In the genomic region with DNA sequence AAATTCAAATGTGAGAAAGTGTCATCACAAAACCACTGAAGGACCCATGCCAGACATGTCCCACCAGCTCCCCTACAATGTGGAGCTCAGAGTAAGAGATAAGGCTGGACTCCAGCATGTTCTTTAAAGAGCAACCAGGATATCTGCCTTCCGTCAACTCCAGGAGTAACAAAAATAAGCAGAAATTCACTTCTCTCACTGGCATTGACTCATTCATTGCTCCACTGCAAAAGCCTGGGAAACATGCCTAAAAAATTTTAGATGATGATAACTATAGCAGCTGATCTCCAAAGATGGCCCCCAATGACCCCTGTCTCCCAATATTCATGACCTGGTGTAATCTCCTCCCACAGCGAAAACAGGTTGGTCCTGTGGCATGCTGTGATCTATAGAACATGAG, we compare ENCODE assay signal across 20 cellular contexts.
DNase-seq lines count a peak whose midpoint lies in the region; ATAC-seq and TF ChIP-seq lines count a peak whose summit lies in the region.
"Had no signal": no experiment of that assay in that cellular context is flagged by ENCODE, and none has a peak within 500 bp of the region (broad histone marks: within the 10 kb centered on the region; RNA-seq: fewer than 3 reads in every experiment).

No MANE protein-coding gene starts in this region.

- intact Hi-C loops in IMR-90 (cut with micrococcal nuclease), result no loop called here

- H3K9me2 ChIP-seq in SK-N-SH, result no peaks in the 10 kb centered on the region

- no peaks in the 10 kb centered on the region for H3F3A ChIP-seq in SK-N-SH (replicated peaks; ENCODE audit: insufficient read depth)

- H3K36me3 ChIP-seq in IMR-90 (ENCODE audit: control insufficient read depth, insufficient read depth, low read length), result peaks cover 7% of the 10 kb centered on the region; the same call in 1 of the 2 replicates
- H3K36me3 ChIP-seq in brain microvascular endothelial cell (replicated peaks), result no peaks in the 10 kb centered on the region
- H3K36me3 ChIP-seq in SK-N-SH (replicated peaks in 1 of 2; ENCODE audit: control insufficient read depth in 1 of 2, insufficient read depth in 2 of 2, low read length in 1 of 2), result no peaks in the 10 kb centered on the region
- H3K36me3 ChIP-seq in Peyer's patch, result no peaks in the 10 kb centered on the region
- H3K36me3 ChIP-seq: BE2C; BLaER1 treated with 17β-estradiol and CSF1 and Interleukin-3, amounts not matched to agents 10 nM and 100 nM; HAP-1 had no signal

- peak overlapping the region; percentile 58 for H2BK120ac ChIP-seq in IMR-90 (ENCODE audit: low read depth, low read length)

- CTCF ChIA-PET in IMR-90 (lab: Yijun Ruan, JAX) (interaction anchor here (0.7 to 0.8 kb wide), 2 partner anchors 73 to 82 kb away, joined by 3 read pairs; no protein-coding TSS in a partner anchor), SK-N-SH (lab: Yijun Ruan, JAX) (interaction anchor here (2.0 kb wide), 1 partner anchor 9 kb away, joined by 7 read pairs; no protein-coding TSS in a partner anchor)

- H4K91ac ChIP-seq in IMR-90 (ENCODE audit: insufficient read depth, low read depth, low read length), result peak overlapping the region; percentile 75

- peak overlapping the region; percentile 79 for H2AK5ac ChIP-seq in IMR-90 (ENCODE audit: low read depth, low read length)

- H2BK5ac ChIP-seq in IMR-90 (ENCODE audit: low read depth, low read length, poor library complexity, severe bottlenecking), result peak overlapping the region; percentile 55

- peak overlapping the region; percentile 76 for H4K5ac ChIP-seq in IMR-90 (ENCODE audit: low read depth, low read length)

- no peak for TF ChIP-seq CTCF in IMR-90 (conservative IDR thresholded peaks at IDR 0.05; ENCODE audit: low read depth, low read length)
- no peak for TF ChIP-seq CTCF in brain microvascular endothelial cell (IDR thresholded peaks at IDR 0.05; ENCODE audit: low read depth, low read length, missing control alignments)
- TF ChIP-seq CTCF in SK-N-SH (IDR thresholded peaks at IDR 0.05), result no peak
- TF ChIP-seq CTCF in Peyer's patch (IDR thresholded peaks at IDR 0.05), result no peak

- no CpG with 5 or more reads among the region's 2 CpGs for WGBS in IMR-90 (ENCODE audit: extremely low coverage in 2 of 2, insufficient read length in 1 of 2), 2 experiments
- 85% methylated on average over 2 of the region's 2 CpGs for WGBS in SK-N-SH (ENCODE audit: low lambda C conversion rate)

- no peaks in the 10 kb centered on the region for H4K20me1 ChIP-seq in IMR-90 (ENCODE audit: insufficient read depth, low read length)
- H4K20me1 ChIP-seq in SK-N-SH (ENCODE audit: insufficient read depth), result no peaks in the 10 kb centered on the region
- H4K20me1 ChIP-seq: BLaER1 treated with 17β-estradiol and CSF1 and Interleukin-3, amounts not matched to agents 10 nM and 100 nM had no signal

- no peak for TF ChIP-seq EP300 in SK-N-SH (IDR thresholded peaks at IDR 0.05; ENCODE audit: borderline replicate concordance in 1 of 2, low read depth in 1 of 2, low read length in 1 of 2)

- peak overlapping the region; percentile 41; the same call in 1 of the 2 replicates for H3K56ac ChIP-seq in IMR-90 (ENCODE audit: extremely low read depth, insufficient read depth, low read length)

- H3K4me1 ChIP-seq in IMR-90 (ENCODE audit: control insufficient read depth, insufficient read depth, low read length) (peaks cover 17% of the 10 kb centered on the region), SK-N-SH (ENCODE audit: control insufficient read depth in 1 of 2, insufficient read depth in 2 of 2, low read depth in 1 of 2, low read length in 1 of 2) (no peaks in the 10 kb centered on the region; a peak in 1 of 4 replicates), Peyer's patch (no peaks in the 10 kb centered on the region)
- H3K4me1 ChIP-seq: A549, BE2C, HAP-1 had no signal

- H3K79me1 ChIP-seq in IMR-90 (ENCODE audit: low read depth in 1 of 2, low read length in 2 of 2), result peaks cover 36 to 79% of the 10 kb centered on the region in 2 experiments

- no peak overlapping the region for H3K4me3 ChIP-seq in IMR-90 (ENCODE audit: insufficient read depth, low read depth, low read length)
- H3K4me3 ChIP-seq in brain microvascular endothelial cell (ENCODE audit: low read depth, low read length), result no peak overlapping the region
- H3K4me3 ChIP-seq in SK-N-SH (ENCODE audit: low read depth in 2 of 2, low read length in 1 of 2), result no peak overlapping the region
- H3K4me3 ChIP-seq in Peyer's patch, result no peak overlapping the region
- H3K4me3 ChIP-seq: A549; BLaER1 treated with 17β-estradiol and CSF1 and Interleukin-3, amounts not matched to agents 10 nM and 100 nM; HAP-1 had no signal

- H2AK9ac ChIP-seq in IMR-90 (replicated peaks; ENCODE audit: low read depth, low read length, poor library complexity), result no peak overlapping the region

- no peaks in the 10 kb centered on the region for H3K79me2 ChIP-seq in SK-N-SH (ENCODE audit: insufficient read depth)

- dilution Hi-C loops in IMR-90 (cut with HindIII; ENCODE audit: low sequenced_read_pairs, unreplicated experiment), result no loop called here

- TF ChIP-seq POLR2A in IMR-90 (IDR thresholded peaks at IDR 0.05; ENCODE audit: low read depth, low read length) (no peak), Peyer's patch (IDR thresholded peaks at IDR 0.05) (no peak)

- in situ Hi-C loops in IMR-90 (cut with MboI; ENCODE audit: low sequenced_read_pairs) (loop anchor here (10.0 kb wide), 1 partner anchor 311 kb away; the partner anchor contains the start of gene NCKAP5), brain microvascular endothelial cell (cut with HindIII; ENCODE audit: low pct_ligation_motif_present, low sequenced_read_pairs) (no loop called here)

- peak overlapping the region; percentile 82 for H3K4ac ChIP-seq in IMR-90 (ENCODE audit: low read depth, low read length)

- peak overlapping the region; percentile 62 for H2BK20ac ChIP-seq in IMR-90 (ENCODE audit: low read depth, low read length)

- H3K23ac ChIP-seq in IMR-90 (ENCODE audit: low read depth, low read length), result peak overlapping the region; percentile 63

- H3K27ac ChIP-seq in IMR-90 (ENCODE audit: insufficient read depth, low read length) (peak overlapping the region; percentile 56; the same call in 1 of the 2 replicates), brain microvascular endothelial cell (no peak overlapping the region), SK-N-SH (ENCODE audit: low read depth in 2 of 2, low read length in 1 of 2) (no peak overlapping the region), Peyer's patch (no peak overlapping the region)
- H3K27ac ChIP-seq: A549; BLaER1 treated with 17β-estradiol and CSF1 and Interleukin-3, amounts not matched to agents 10 nM and 100 nM had no signal

- peak overlapping the region; percentile 76; the same call in 1 of the 3 replicates for H2BK15ac ChIP-seq in IMR-90 (ENCODE audit: low read depth, low read length)

- BruUV-seq in IMR-90 (replicated peaks; lab: Mats Ljungman, UMichigan), result no TSS peak

- ATAC-seq in IMR-90 (ENCODE audit: low read depth), result peak; percentile 62
- ATAC-seq in HG02759 (IDR thresholded peaks at IDR 0.05; ENCODE audit: unreplicated experiment), result no peak
- ATAC-seq: A549 had no signal

- no peak overlapping the region for H3K9ac ChIP-seq in IMR-90 (ENCODE audit: low read depth, low read length)
- H3K9ac ChIP-seq in SK-N-SH, result no peak overlapping the region
- H3K9ac ChIP-seq: BLaER1 treated with 17β-estradiol and CSF1 and Interleukin-3, amounts not matched to agents 10 nM and 100 nM had no signal

- H3K27me3 ChIP-seq in IMR-90 (ENCODE audit: control insufficient read depth, insufficient read depth, low read length) (no peaks in the 10 kb centered on the region), brain microvascular endothelial cell (replicated peaks) (no peaks in the 10 kb centered on the region), SK-N-SH (ENCODE audit: insufficient read depth) (no peaks in the 10 kb centered on the region; the same call in 1 of the 2 replicates), Peyer's patch (no peaks in the 10 kb centered on the region)
- H3K27me3 ChIP-seq: BE2C; BLaER1 treated with 17β-estradiol and CSF1 and Interleukin-3, amounts not matched to agents 10 nM and 100 nM had no signal

- no peak overlapping the region for H2AFZ ChIP-seq in IMR-90 (replicated peaks; ENCODE audit: low read length, poor library complexity)
- no peak overlapping the region for H2AFZ ChIP-seq in SK-N-SH (ENCODE audit: low read depth)

- POLR2A ChIA-PET in IMR-90 (lab: Charles Lee; ENCODE audit: unreplicated experiment) (interaction anchor here (0.6 to 0.7 kb wide), 2 partner anchors 37 to 64 kb away, joined by 3 to 5 read pairs; no protein-coding TSS in a partner anchor), SK-N-SH (lab: Yijun Ruan, JAX) (no interaction called here)

- TF ChIP-seq RAD21 in IMR-90 (IDR thresholded peaks at IDR 0.05; ENCODE audit: low read length), result no peak
- TF ChIP-seq RAD21 in SK-N-SH (IDR thresholded peaks at IDR 0.05; ENCODE audit: low read length), result no peak

- peaks cover 17% of the 10 kb centered on the region for H3K9me1 ChIP-seq in IMR-90 (ENCODE audit: insufficient read depth, low read length)

- H4K8ac ChIP-seq in IMR-90 (ENCODE audit: low read depth in 2 of 2, low read length in 2 of 2), result peak overlapping the region; percentile 52 to 72

- H3K4me2 ChIP-seq in IMR-90 (ENCODE audit: low read depth, low read length) (0 out of 2 replicates have a peak overlapping the region, but pooled peaks have one; percentile 56), SK-N-SH (no peak overlapping the region)
- H3K4me2 ChIP-seq: A549; BLaER1 treated with 17β-estradiol and CSF1 and Interleukin-3, amounts not matched to agents 10 nM and 100 nM had no signal

- H3K14ac ChIP-seq in IMR-90 (replicated peaks; ENCODE audit: low read depth, low read length), result peak overlapping the region; percentile 61; the same call in 1 of the 2 replicates

- H3K9me3 ChIP-seq in IMR-90 (ENCODE audit: control insufficient read depth, insufficient read depth, low read length) (no peaks in the 10 kb centered on the region), SK-N-SH (no peaks in the 10 kb centered on the region), Peyer's patch (no peaks in the 10 kb centered on the region)
- H3K9me3 ChIP-seq: A549; BE2C; BLaER1 treated with 17β-estradiol and CSF1 and Interleukin-3, amounts not matched to agents 10 nM and 100 nM; HAP-1 had no signal

- DNase-seq in IMR-90 (peak; percentile 72), brain microvascular endothelial cell (peak; percentile 36), hepatic stellate cell (ENCODE audit: low spot score) (peak; percentile 29), SK-N-SH (no peak), Peyer's patch (no peak)
- DNase-seq: 8988T; ACHN; AML-193; BE2C; CD4-positive, alpha-beta T cell; CD8-positive, alpha-beta memory T cell; DMS 273 treated with DMSO at 0.1 percent for 48 hours; DMS79; GF-D8; GOT3; HFFc6 had no signal

- peak overlapping the region; percentile 79 for H3K18ac ChIP-seq in IMR-90 (ENCODE audit: low read depth, low read length)

TF ChIP-seq in IMR-90, 13 proteins besides CTCF, POLR2A, EP300 and RAD21 (continues in another document):
- TF ChIP-seq NFE2L2 (IDR thresholded peaks at IDR 0.05; ENCODE audit: low read depth, low read length) (no peak), CEBPB (IDR thresholded peaks at IDR 0.05; ENCODE audit: low read depth, low read length) (peak; percentile 61; the same call in 1 of the 2 replicates)

TF ChIP-seq in SK-N-SH, 30 proteins besides CTCF, POLR2A, EP300 and RAD21 (continues in another document):
- no peak for TF ChIP-seq YY1 (IDR thresholded peaks at IDR 0.05; ENCODE audit: low read depth)
- TF ChIP-seq MXI1 (IDR thresholded peaks at IDR 0.05; ENCODE audit: low read depth, low read length), result no peak
- TF ChIP-seq FOXM1 (IDR thresholded peaks at IDR 0.05; ENCODE audit: low read depth), result no peak

Comparison
In these comparisons a context has a peak if more than half of its experiments do, and no peak if none do; other contexts are left out.
1. DNase-seq: peak in IMR-90 (single experiment), brain microvascular endothelial cell (single experiment) and hepatic stellate cell (single experiment); none in SK-N-SH (single experiment) and Peyer's patch (0 of 3).